ENCODE assay signal across 28 cellular contexts in genomic region chr17:10360578-10360977, GRCh38. TPM values are rescaled to one million over a fixed set of nuclear protein-coding genes. Genes with fewer than 3 reads are reported as not detected.
"Had no signal": no experiment of that assay in that cellular context is flagged by ENCODE, and none has a peak within 500 bp of the region (broad histone marks: within the 10 kb centered on the region; RNA-seq: fewer than 3 reads in every experiment).

No MANE protein-coding gene starts in this region.

- H3K9me3 ChIP-seq: ascending aorta, Peyer's patch, SJSA1, SK-N-SH had no signal

- H3K4me1 ChIP-seq: ascending aorta, Peyer's patch, SJSA1 had no signal

- H3K36me3 ChIP-seq: ascending aorta, cardiac muscle cell, Peyer's patch, SJSA1 had no signal

- H3K27ac ChIP-seq: ascending aorta, cardiac muscle cell, Peyer's patch, SJSA1 had no signal

- H3K27me3 ChIP-seq: ascending aorta, Peyer's patch, SJSA1 had no signal

- H3K9ac ChIP-seq: SK-N-SH had no signal

- DNase-seq: activated CD4-positive, alpha-beta T cell treated with anti-CD3 and anti-CD28 coated beads, Interleukin-2, amount 10 ng/mL, durations not matched to agents 24 days and 14 days; activated CD4-positive, alpha-beta T cell treated with anti-CD3 and anti-CD28 coated beads, Interleukin-2, amount 50 U/mL, for 4 hours; activated CD8-positive, alpha-beta T cell treated with anti-CD3 and anti-CD28 coated beads for 36 hours; activated effector memory CD4-positive, alpha-beta T cell treated with anti-CD3 and anti-CD28 coated beads, Interleukin-2, amount 50 U/mL, for 16 hours; activated naive CD4-positive, alpha-beta T cell; activated naive CD4-positive, alpha-beta T cell treated with anti-CD3 and anti-CD28 coated beads, Interleukin-2, amount 50 U/mL, for 16 hours; activated naive CD8-positive, alpha-beta T cell treated with anti-CD3 and anti-CD28 coated beads for 36 hours; activated T-cell treated with anti-CD3 and anti-CD28 coated beads, Interleukin-2, amount 50 U/mL, for 1 hour; activated T-cell treated with anti-CD3 and anti-CD28 coated beads, Interleukin-2, amount 50 U/mL, for 72 hours; amygdala; NCI-H1048; NCI-H1436 treated with DMSO at 0.1 percent for 48 hours; NCI-H1694 treated with DMSO at 0.1 percent for 48 hours; NCI-H2029; NCI-H345; NCI-H524 treated with DMSO at 0.1 percent for 48 hours; PC-3; Peyer's patch; RPMI8226; SHP77 treated with DMSO at 0.1 percent for 48 hours; SK-N-SH had no signal

- H3K4me3 ChIP-seq: ascending aorta, cardiac muscle cell, Peyer's patch, SJSA1 had no signal

- ATAC-seq: activated CD8-positive, alpha-beta T cell treated with anti-CD3 and anti-CD28 coated beads for 36 hours; activated T-cell treated with anti-CD3 and anti-CD28 coated beads, Interleukin-2, amount 50 U/mL, for 72 hours; activated T-helper 17 cell treated with anti-CD3 and anti-CD28 coated beads, Interleukin-2, amount 50 U/mL, for 72 hours; PC-3 had no signal

RNA-seq across cellular contexts. Expression of gene MYH13, which starts 12.2 kb away (rescaled TPM):
- total RNA-seq: activated CD4-positive, alpha-beta T cell treated with anti-CD3 and anti-CD28 coated beads, Interleukin-2, amount 10 ng/mL, durations not matched to agents 24 days and 14 days; activated CD8-positive, alpha-beta memory T cell treated with anti-CD3 and anti-CD28 coated beads for 36 hours; activated CD8-positive, alpha-beta T cell treated with anti-CD3 and anti-CD28 coated beads for 36 hours; activated naive CD8-positive, alpha-beta T cell treated with anti-CD3 and anti-CD28 coated beads for 36 hours; activated T-cell treated with anti-CD3 and anti-CD28 coated beads, Interleukin-2, amount 50 U/mL, for 72 hours; activated T-helper 17 cell treated with anti-CD3 and anti-CD28 coated beads, Interleukin-2, amount 50 U/mL, for 72 hours; ascending aorta; MCF 10A; NCI-H460; PC-3; SJSA1 had no signal
- polyA plus RNA-seq: cardiac muscle cell, SK-N-SH had no signal
